Comparison of ENCODE assay signal across 1 cellular context in the genomic region with DNA sequence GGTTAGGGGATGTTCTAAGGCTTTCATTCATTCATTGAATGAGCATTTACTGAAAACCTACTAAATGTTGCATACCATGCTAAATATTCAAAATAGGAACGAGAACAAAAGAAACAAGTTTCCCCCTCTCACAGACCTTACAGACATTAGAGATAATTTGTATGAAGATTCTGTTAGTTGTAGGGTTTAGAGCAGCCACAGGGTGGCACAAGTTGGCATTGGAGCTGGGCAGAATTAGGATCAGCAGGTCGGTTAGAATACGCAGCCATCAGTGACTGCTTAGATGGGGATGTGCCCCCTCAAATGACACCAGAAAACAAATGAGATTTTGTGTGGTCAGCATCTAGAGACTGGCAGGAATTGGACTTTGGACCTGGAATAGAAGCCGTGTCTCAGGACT.
TF ChIP-seq lines count a peak whose summit lies in the region.

No MANE protein-coding gene starts in this region.

TF ChIP-seq in HCT116, 20 proteins besides CTCF, POLR2A, EP300 and RAD21 (continued from another document):
- no peak for TF ChIP-seq SP1 (IDR thresholded peaks at IDR 0.05; ENCODE audit: low read depth)
- no peak for TF ChIP-seq EGR1 (IDR thresholded peaks at IDR 0.05; ENCODE audit: low read depth)
